8 cellular contexts compared by ENCODE assay signal in the genomic region with DNA sequence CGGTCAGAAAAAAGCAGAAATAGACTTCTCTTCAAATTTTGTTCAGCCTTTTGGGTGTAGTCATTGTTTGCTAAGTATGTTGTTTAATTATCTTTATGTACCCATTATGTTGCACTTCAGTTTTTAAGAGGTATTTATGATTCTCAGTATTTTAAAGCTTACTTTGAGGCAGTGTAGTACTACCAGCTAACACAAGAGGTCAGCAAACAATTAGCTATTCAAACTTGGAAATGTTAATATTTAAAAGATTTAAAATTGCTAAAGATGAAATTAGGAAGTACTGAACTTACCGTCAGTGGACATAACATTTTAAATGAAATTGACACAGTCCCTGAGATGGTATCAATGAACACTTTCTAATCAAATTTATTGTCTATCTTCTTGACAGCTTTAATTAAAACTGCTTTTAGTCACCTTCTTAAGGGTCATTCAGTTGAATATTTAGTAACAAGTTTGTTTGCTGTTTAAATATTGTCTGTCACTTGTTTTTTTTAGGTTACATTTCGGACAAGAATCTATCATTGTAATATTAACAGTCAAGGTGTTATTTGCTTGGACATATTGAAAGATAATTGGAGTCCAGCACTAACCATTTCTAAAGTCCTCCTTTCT. TPM values are rescaled to one million over a fixed set of nuclear protein-coding genes. Genes with fewer than 3 reads are reported as not detected.
DNase-seq lines count a peak whose midpoint lies in the region; ATAC-seq and TF ChIP-seq lines count a peak whose summit lies in the region.

No MANE protein-coding gene starts in this region.

- intact Hi-C loops in activated CD4-positive, alpha-beta T cell treated with anti-CD3 and anti-CD28 coated beads for 36 hours (cut with DNase I, micrococcal nuclease) = loop anchor here (1.0 to 5.0 kb wide), 3 partner anchors 109 to 350 kb away; no protein-coding TSS in a partner anchor

- H3K27me3 Mint-ChIP-seq in chondrocyte (ENCODE audit: low read depth) (no peaks in the 10 kb centered on the region), memory B cell (no peaks in the 10 kb centered on the region)
- H3K27me3 Mint-ChIP-seq in activated CD4-positive, alpha-beta T cell treated with anti-CD3 and anti-CD28 coated beads for 36 hours = no peaks in the 10 kb centered on the region

- CTCF ChIA-PET in activated CD4-positive, alpha-beta T cell treated with anti-CD3 and anti-CD28 coated beads for 36 hours (lab: Charles Lee) = interaction anchor here (0.5 to 4.6 kb wide), 17 partner anchors 8 to 378 kb away, joined by 3 to 26 read pairs (median 5); a partner anchor contains a TSS

- no peaks in the 10 kb centered on the region for H3K9me3 Mint-ChIP-seq in chondrocyte (ENCODE audit: low read depth)
- no peaks in the 10 kb centered on the region for H3K9me3 Mint-ChIP-seq in memory B cell
- H3K9me3 Mint-ChIP-seq in activated CD4-positive, alpha-beta T cell treated with anti-CD3 and anti-CD28 coated beads for 36 hours (ENCODE audit: low read depth) = no peaks in the 10 kb centered on the region

- DNase-seq in NCI-H345 (lab: John Stamatoyannopoulos, UW) (peak; percentile 2), NCI-H345 treated with DMSO at 0.1 percent for 48 hours (lab: John Stamatoyannopoulos, UW; ENCODE audit: unreplicated experiment) (no peak), LoVo (ENCODE audit: low spot score) (peak; percentile 20), chondrocyte (ENCODE audit: low spot score) (no peak), memory B cell (ENCODE audit: low spot score in 2 of 2) (peak; percentile 20 to 29), hypothalamus (lab: John Stamatoyannopoulos, UW) (no peak)
- DNase-seq in activated CD4-positive, alpha-beta T cell treated with anti-CD3 and anti-CD28 coated beads for 36 hours = no peak

- ATAC-seq in memory B cell (ENCODE audit: low read depth) (peak; percentile 37), HG02759 (IDR thresholded peaks at IDR 0.05; ENCODE audit: unreplicated experiment) (no peak)
- no peak for ATAC-seq in activated CD4-positive, alpha-beta T cell treated with anti-CD3 and anti-CD28 coated beads for 36 hours

- POLR2A ChIA-PET in activated CD4-positive, alpha-beta T cell treated with anti-CD3 and anti-CD28 coated beads for 36 hours (lab: Charles Lee) = no interaction called here

- H3K27ac Mint-ChIP-seq in chondrocyte (ENCODE audit: unreplicated experiment) (no peak overlapping the region), memory B cell (no peak overlapping the region)
- H3K27ac Mint-ChIP-seq in activated CD4-positive, alpha-beta T cell treated with anti-CD3 and anti-CD28 coated beads for 36 hours = no peak overlapping the region

- peaks cover 5% of the 10 kb centered on the region for H3K36me3 Mint-ChIP-seq in chondrocyte (ENCODE audit: low read depth)
- H3K36me3 Mint-ChIP-seq in memory B cell = peaks cover 6% of the 10 kb centered on the region
- peaks cover under 1% of the 10 kb centered on the region for H3K36me3 Mint-ChIP-seq in activated CD4-positive, alpha-beta T cell treated with anti-CD3 and anti-CD28 coated beads for 36 hours (ENCODE audit: low read depth)

- H3K4me1 Mint-ChIP-seq in chondrocyte (ENCODE audit: low read depth) (peaks cover 5% of the 10 kb centered on the region), memory B cell (peaks cover 3% of the 10 kb centered on the region)
- no peaks in the 10 kb centered on the region for H3K4me1 Mint-ChIP-seq in activated CD4-positive, alpha-beta T cell treated with anti-CD3 and anti-CD28 coated beads for 36 hours

- H3K4me3 Mint-ChIP-seq in chondrocyte (ENCODE audit: unreplicated experiment) (no peak overlapping the region), memory B cell (no peak overlapping the region)
- H3K4me3 Mint-ChIP-seq in activated CD4-positive, alpha-beta T cell treated with anti-CD3 and anti-CD28 coated beads for 36 hours = no peak overlapping the region

- TF ChIP-seq CTCF in chondrocyte (IDR thresholded peaks at IDR 0.05) = peak; percentile 94

RNA-seq across cellular contexts. Expression of a gene that starts 28.1 kb away (rescaled TPM):
- 13.2 to 15.5 TPM (median 13.6 TPM) in 3 replicates for total RNA-seq in chondrocyte
- total RNA-seq in activated CD4-positive, alpha-beta T cell treated with anti-CD3 and anti-CD28 coated beads for 36 hours = 1 to 10 TPM; 2.8 to 3.5 TPM

RNA-seq across cellular contexts. Expression of a gene that starts 28.2 kb away (rescaled TPM):
- 1,295 to 1,411 TPM (median 1,362 TPM) in 3 replicates for total RNA-seq in chondrocyte
- 1,000 to 10,000 TPM; 2,605 to 3,065 TPM for total RNA-seq in activated CD4-positive, alpha-beta T cell treated with anti-CD3 and anti-CD28 coated beads for 36 hours

RNA-seq across cellular contexts. Expression of a gene that starts 56.4 kb away (rescaled TPM):
- total RNA-seq in chondrocyte = 14.7 to 19.8 TPM (median 19.6 TPM) in 3 replicates
- 1 to 10 TPM; 2.4 to 2.7 TPM for total RNA-seq in activated CD4-positive, alpha-beta T cell treated with anti-CD3 and anti-CD28 coated beads for 36 hours

Comparison
In these comparisons a context has a peak if more than half of its experiments do, and no peak if none do; other contexts are left out.
1. DNase-seq: peak in NCI-H345 (single experiment), LoVo (single experiment) and memory B cell (2 of 2); none in NCI-H345 treated with DMSO at 0.1 percent for 48 hours (single experiment), chondrocyte (single experiment), hypothalamus (0 of 51) and activated CD4-positive, alpha-beta T cell treated with anti-CD3 and anti-CD28 coated beads for 36 hours (single experiment).